14 cellular contexts compared by ENCODE assay signal in genomic region chr2:66466435-66466834, GRCh38. TPM values are rescaled to one million over a fixed set of nuclear protein-coding genes. Genes with fewer than 3 reads are reported as not detected.
"Had no signal": no experiment of that assay in that cellular context is flagged by ENCODE, and none has a peak within 500 bp of the region (broad histone marks: within the 10 kb centered on the region; RNA-seq: fewer than 3 reads in every experiment).

No MANE protein-coding gene starts in this region.

- H3K27ac ChIP-seq: breast epithelium, testis, vagina had no signal

- ATAC-seq: activated T-cell treated with anti-CD3 and anti-CD28 coated beads, Interleukin-2, amount 50 U/mL, for 4 hours; esophagus mucosa; natural killer cell treated with Interleukin-12 subunit alpha and Interleukin-12 subunit beta and Interleukin-15 and Interleukin-18, amount 100 ng/mL, for 72 hours; stimulated activated naive CD8-positive, alpha-beta T cell treated with anti-CD3 and anti-CD28 coated beads, Interleukin-15, Interleukin-2, amounts not matched to agents 100 U/mL and 50 U/mL, for 24 hours had no signal

- DNase-seq: activated CD4-positive, alpha-beta memory T cell treated with anti-CD3 and anti-CD28 coated beads for 36 hours; activated effector memory CD4-positive, alpha-beta T cell treated with anti-CD3 and anti-CD28 coated beads, Interleukin-2, amount 50 U/mL, for 16 hours; activated naive CD8-positive, alpha-beta T cell treated with anti-CD3 and anti-CD28 coated beads for 36 hours; activated T-cell treated with anti-CD3 and anti-CD28 coated beads, Interleukin-2, amount 50 U/mL, for 4 hours; mammary epithelial cell; stimulated activated CD4-positive, alpha-beta T cell treated with anti-CD3 and anti-CD28 coated beads, Interleukin-4, amount 100 ng/mL, for 1 hour; stimulated activated CD8-positive, alpha-beta memory T cell treated with anti-CD3 and anti-CD28 coated beads, Interleukin-4, amount 100 ng/mL, for 48 hours; stimulated activated naive CD8-positive, alpha-beta T cell treated with anti-CD3 and anti-CD28 coated beads, Interleukin-15, Interleukin-2, amounts not matched to agents 100 U/mL and 50 U/mL, for 24 hours; T-helper 9 cell; testis had no signal

- H3K27me3 Mint-ChIP-seq: activated CD4-positive, alpha-beta memory T cell treated with anti-CD3 and anti-CD28 coated beads for 36 hours; natural killer cell treated with Interleukin-12 subunit alpha and Interleukin-12 subunit beta and Interleukin-15 and Interleukin-18, amount 100 ng/mL, for 72 hours had no signal

- H3K36me3 ChIP-seq: breast epithelium had no signal

- H3K4me1 ChIP-seq: breast epithelium had no signal

- H3K4me3 Mint-ChIP-seq: activated CD4-positive, alpha-beta memory T cell treated with anti-CD3 and anti-CD28 coated beads for 36 hours; activated naive CD8-positive, alpha-beta T cell treated with anti-CD3 and anti-CD28 coated beads for 36 hours; activated T-cell treated with anti-CD3 and anti-CD28 coated beads, Interleukin-2, amount 50 U/mL, for 4 hours; natural killer cell treated with Interleukin-12 subunit alpha and Interleukin-12 subunit beta and Interleukin-15 and Interleukin-18, amount 100 ng/mL, for 72 hours had no signal

- H3K27ac Mint-ChIP-seq: activated CD4-positive, alpha-beta memory T cell treated with anti-CD3 and anti-CD28 coated beads for 36 hours; activated naive CD8-positive, alpha-beta T cell treated with anti-CD3 and anti-CD28 coated beads for 36 hours; natural killer cell treated with Interleukin-12 subunit alpha and Interleukin-12 subunit beta and Interleukin-15 and Interleukin-18, amount 100 ng/mL, for 72 hours had no signal

- H3K4me1 Mint-ChIP-seq: activated naive CD8-positive, alpha-beta T cell treated with anti-CD3 and anti-CD28 coated beads for 36 hours had no signal

- H3K9me3 Mint-ChIP-seq: activated CD4-positive, alpha-beta memory T cell treated with anti-CD3 and anti-CD28 coated beads for 36 hours; activated naive CD8-positive, alpha-beta T cell treated with anti-CD3 and anti-CD28 coated beads for 36 hours; activated T-cell treated with anti-CD3 and anti-CD28 coated beads, Interleukin-2, amount 50 U/mL, for 4 hours; natural killer cell treated with Interleukin-12 subunit alpha and Interleukin-12 subunit beta and Interleukin-15 and Interleukin-18, amount 100 ng/mL, for 72 hours had no signal

- H3K9me3 ChIP-seq: breast epithelium, testis, vagina had no signal

- H3K4me3 ChIP-seq: breast epithelium, testis, vagina had no signal

- H3K27me3 ChIP-seq: breast epithelium, testis, vagina had no signal

RNA-seq across cellular contexts. Expression of gene MEIS1, which starts 31.5 kb away (rescaled TPM):
- total RNA-seq: activated CD4-positive, alpha-beta memory T cell treated with anti-CD3 and anti-CD28 coated beads for 36 hours; activated naive CD8-positive, alpha-beta T cell treated with anti-CD3 and anti-CD28 coated beads for 36 hours had no signal
